Comparison of ENCODE assay signal across 25 cellular contexts in the genomic region with DNA sequence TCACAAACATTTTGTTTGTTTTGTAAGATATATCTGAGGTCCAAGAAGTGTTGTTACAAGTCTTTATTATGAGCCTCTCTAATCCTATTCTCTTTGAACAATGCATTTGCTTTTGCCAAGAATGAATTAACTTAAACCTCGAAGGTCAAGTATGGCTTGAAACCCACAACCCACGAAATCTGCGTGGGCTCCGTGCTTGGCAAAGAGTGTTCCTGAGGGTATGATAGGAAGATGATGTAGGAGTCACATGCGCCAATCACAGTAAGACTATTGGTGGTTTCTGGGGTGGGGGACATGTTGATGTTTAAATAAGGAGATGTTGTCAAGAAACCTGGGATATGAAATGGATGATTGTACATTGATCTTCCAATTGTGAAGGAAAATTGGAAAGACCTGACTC.
DNase-seq lines count a peak whose midpoint lies in the region; ATAC-seq and TF ChIP-seq lines count a peak whose summit lies in the region.
"Had no signal": no experiment of that assay in that cellular context is flagged by ENCODE, and none has a peak within 500 bp of the region (broad histone marks: within the 10 kb centered on the region; RNA-seq: fewer than 3 reads in every experiment).

No MANE protein-coding gene starts in this region.

- H2AK5ac ChIP-seq in mesendoderm (ENCODE audit: low read length): no peak overlapping the region

- H3K4me3 ChIP-seq in astrocyte of the spinal cord (ENCODE audit: low read depth, low read length) (no peak overlapping the region), mesendoderm (ENCODE audit: low read length) (no peak overlapping the region), ascending aorta (no peak overlapping the region)
- H3K4me3 ChIP-seq: BLaER1, body of pancreas, heart right ventricle, right lobe of liver, testis had no signal

- H3K9ac ChIP-seq in mesendoderm (ENCODE audit: low read length): no peak overlapping the region
- H3K9ac ChIP-seq: BLaER1, KMS-11 had no signal

- DNase-seq in Daoy (ENCODE audit: low read depth): peak; percentile 22
- peak; percentile 51 for DNase-seq in M059J (ENCODE audit: low read depth)
- DNase-seq in astrocyte of the spinal cord (ENCODE audit: low read depth, low spot score): peak; percentile 67
- no peak for DNase-seq in mesendoderm
- DNase-seq in activated CD8-positive, alpha-beta memory T cell treated with anti-CD3 and anti-CD28 coated beads, Interleukin-2, amount 50 U/mL, for 48 hours: no peak
- no peak for DNase-seq in NCI-H82 treated with DMSO at 0.1 percent for 48 hours (lab: John Stamatoyannopoulos, UW; ENCODE audit: unreplicated experiment)
- no peak for DNase-seq in ascending aorta (ENCODE audit: low spot score in 2 of 2)
- DNase-seq: activated CD8-positive, alpha-beta T cell treated with anti-CD3 and anti-CD28 coated beads for 36 hours; activated T-cell treated with anti-CD3 and anti-CD28 coated beads for 4 hours; body of pancreas; effector CD8-positive, alpha-beta T cell; foreskin fibroblast; H7; heart right ventricle; NCI-H146; NCI-H526; right lobe of liver; RPMI8226; stimulated activated CD4-positive, alpha-beta T cell treated with anti-CD3 and anti-CD28 coated beads, Interleukin-4, amount 100 ng/mL, for 4 hours; stimulated activated naive B cell treated with anti-CD40 and anti-IgM and Interleukin-4, amounts not matched to agents 10 μg/mL and 1 μg/mL and 100 μg/mL, for 72 hours; T-helper 1 cell; testis had no signal

- H2BK15ac ChIP-seq in mesendoderm (replicated peaks; ENCODE audit: low read depth): no peak overlapping the region

- no peak overlapping the region for H2BK120ac ChIP-seq in mesendoderm (ENCODE audit: low read depth, low read length)

- peak overlapping the region; percentile 70 for H3K4ac ChIP-seq in mesendoderm (ENCODE audit: low read depth, low read length)

- H4K5ac ChIP-seq in mesendoderm (ENCODE audit: low read length): no peak overlapping the region

- no peak overlapping the region for H3K56ac ChIP-seq in mesendoderm (ENCODE audit: low read length)

- in situ Hi-C loops in astrocyte of the spinal cord (cut with HindIII; ENCODE audit: low sequenced_read_pairs): no loop called here

- ATAC-seq in HG02588 (IDR thresholded peaks at IDR 0.05; ENCODE audit: unreplicated experiment): no peak
- ATAC-seq: activated CD8-positive, alpha-beta T cell treated with anti-CD3 and anti-CD28 coated beads for 36 hours; body of pancreas; heart right ventricle; right lobe of liver; stimulated activated naive B cell treated with anti-CD40 and anti-IgM and Interleukin-4, amounts not matched to agents 10 μg/mL and 1 μg/mL and 100 μg/mL, for 72 hours had no signal

- no CpG with 5 or more reads among the region's 5 CpGs for WGBS in mesendoderm (ENCODE audit: extremely low coverage, insufficient coverage, low lambda C conversion rate)

- no peak overlapping the region for H3K4me2 ChIP-seq in mesendoderm (ENCODE audit: low read length)
- H3K4me2 ChIP-seq: BLaER1, KMS-11 had no signal

- H3K23ac ChIP-seq in mesendoderm (ENCODE audit: low read length): no peak overlapping the region

- H3K9me3 ChIP-seq in ascending aorta: no peaks in the 10 kb centered on the region
- H3K9me3 ChIP-seq: body of pancreas, heart right ventricle, right lobe of liver, testis had no signal

- intact Hi-C loops in ascending aorta (cut with DNase I): no loop called here

- no peak overlapping the region for H2BK5ac ChIP-seq in mesendoderm (ENCODE audit: low read length)

- H3K79me2 ChIP-seq in mesendoderm (ENCODE audit: control insufficient read depth, insufficient read depth, low read length): no peaks in the 10 kb centered on the region

- no peaks in the 10 kb centered on the region for H3K79me1 ChIP-seq in mesendoderm (ENCODE audit: low read length)

- H3K27ac ChIP-seq in mesendoderm (ENCODE audit: low read depth, low read length) (no peak overlapping the region), ascending aorta (no peak overlapping the region)
- H3K27ac ChIP-seq: BLaER1, body of pancreas, heart right ventricle, KMS-11, right lobe of liver, testis had no signal

- H3K27me3 ChIP-seq in mesendoderm (ENCODE audit: insufficient read depth, low read length, poor library complexity): no peaks in the 10 kb centered on the region
- no peaks in the 10 kb centered on the region for H3K27me3 ChIP-seq in ascending aorta
- H3K27me3 ChIP-seq: BLaER1, body of pancreas, heart right ventricle, right lobe of liver, testis had no signal

- no peaks in the 10 kb centered on the region for H3K36me3 ChIP-seq in mesendoderm (ENCODE audit: control insufficient read depth, insufficient read depth, low read length)
- peaks cover 2 to 13% of the 10 kb centered on the region in 2 donors for H3K36me3 ChIP-seq in ascending aorta
- H3K36me3 ChIP-seq: BLaER1 had no signal

- H3K4me1 ChIP-seq in mesendoderm (ENCODE audit: control insufficient read depth, low read depth, low read length) (no peaks in the 10 kb centered on the region), ascending aorta (no peaks in the 10 kb centered on the region)
- H3K4me1 ChIP-seq: body of pancreas, heart right ventricle, right lobe of liver, testis had no signal

- TF ChIP-seq CTCF in astrocyte of the spinal cord (IDR thresholded peaks at IDR 0.05; ENCODE audit: low read depth, low read length) (no peak), ascending aorta (IDR thresholded peaks at IDR 0.05) (no peak)

- H4K8ac ChIP-seq in mesendoderm (ENCODE audit: low read depth, low read length): no peak overlapping the region

- no peak overlapping the region for H3K18ac ChIP-seq in mesendoderm (ENCODE audit: low read length)

Comparison
In these comparisons a context has a peak if more than half of its experiments do, and no peak if none do; other contexts are left out.
1. DNase-seq: peak in Daoy (single experiment), M059J (single experiment) and astrocyte of the spinal cord (single experiment); none in mesendoderm (single experiment), activated CD8-positive, alpha-beta memory T cell treated with anti-CD3 and anti-CD28 coated beads, Interleukin-2, amount 50 U/mL, for 48 hours (single experiment), NCI-H82 treated with DMSO at 0.1 percent for 48 hours (single experiment) and ascending aorta (0 of 2).